Comparison of ENCODE assay signal across 8 cellular contexts in the genomic region with DNA sequence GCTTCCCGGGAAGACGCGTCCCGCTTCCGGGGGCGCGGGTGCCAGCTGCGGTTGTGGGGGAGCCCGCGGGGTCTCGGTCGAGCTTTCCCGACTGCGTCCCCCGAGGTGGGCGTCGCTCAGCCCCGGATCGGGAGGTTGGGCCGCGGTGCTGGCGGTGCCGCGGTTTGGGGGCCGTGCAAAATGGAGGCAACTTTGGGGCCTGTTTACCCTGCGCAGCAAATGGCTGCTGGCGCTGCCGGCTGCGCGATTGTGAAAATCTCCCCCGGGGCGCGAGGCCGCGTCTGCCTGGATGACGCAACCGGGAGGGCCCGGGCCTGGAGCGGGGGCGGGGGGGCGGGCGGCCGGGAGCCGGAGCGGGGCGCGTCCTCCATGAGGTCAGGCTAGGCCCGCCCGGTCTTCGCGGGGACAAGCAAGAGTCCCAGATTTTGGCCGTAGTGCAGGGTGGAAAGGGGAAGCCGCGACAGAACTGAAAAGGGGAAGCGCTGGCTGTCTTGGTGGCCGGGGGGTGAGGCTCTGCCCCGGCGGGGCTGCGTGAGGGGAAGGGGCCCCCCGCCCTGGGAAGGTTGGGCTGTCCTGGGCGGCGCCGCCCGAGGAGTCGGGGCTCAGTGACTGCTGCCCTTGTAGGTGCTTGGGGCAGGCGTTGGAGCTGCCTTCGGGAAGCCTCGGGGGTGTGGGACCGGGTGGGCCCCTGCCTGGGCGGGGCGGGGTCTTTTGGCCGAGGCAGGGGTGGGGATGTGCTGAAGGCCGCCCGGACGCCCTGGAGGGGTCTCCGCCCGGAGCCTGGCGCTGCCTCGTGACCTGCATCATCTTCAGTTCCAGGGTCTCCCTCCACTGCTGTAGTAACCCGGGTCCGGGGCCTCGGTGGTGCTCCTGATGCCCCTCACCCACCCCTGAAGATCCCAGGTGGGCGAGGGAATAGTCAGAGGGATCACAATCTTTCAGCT. TPM values are rescaled to one million over a fixed set of nuclear protein-coding genes. Genes with fewer than 3 reads are reported as not detected.
DNase-seq lines count a peak whose midpoint lies in the region; TF ChIP-seq lines count a peak whose summit lies in the region.

No MANE protein-coding gene starts in this region.

- H3K27ac ChIP-seq in Peyer's patch (peak overlapping the region; percentile 98 to 99 (median 98)), esophagus muscularis mucosa (replicated peaks in 1 of 4) (peak overlapping the region; percentile 99 to 100 (median 100))

- DNase-seq in NCI-H2081 (lab: John Stamatoyannopoulos, UW) = peak; percentile 69 to 73
- no peak for DNase-seq in NCI-H2081 treated with DMSO at 0.1 percent for 48 hours (lab: John Stamatoyannopoulos, UW)
- peak; percentile 70 to 90 (median 87) for DNase-seq in Peyer's patch
- peak; percentile 63 for DNase-seq in activated T-helper 1 cell treated with Interleukin-2 at 50 U/mL for 16 hours (ENCODE audit: low read depth)
- peak; percentile 97 for DNase-seq in esophagus muscularis mucosa (ENCODE audit: extremely low spot score)
- DNase-seq in stimulated activated CD8-positive, alpha-beta memory T cell treated with anti-CD3 and anti-CD28 coated beads, Interleukin-4, amount 100 ng/mL, for 4 hours (ENCODE audit: low read depth in 2 of 2, low spot score in 1 of 2) = peak; percentile 48 to 60
- DNase-seq in NCI-H82 treated with DMSO at 0.1 percent for 48 hours (lab: John Stamatoyannopoulos, UW; ENCODE audit: unreplicated experiment) = no peak

- TF ChIP-seq POLR2A in Peyer's patch (IDR thresholded peaks at IDR 0.05) (peak; percentile 47 to 69), esophagus muscularis mucosa (IDR thresholded peaks at IDR 0.05; ENCODE audit: low read depth) (peak; percentile 46)

- H3K36me3 ChIP-seq in Peyer's patch = peaks cover 0 to 19% (median 0%) of the 10 kb centered on the region in 3 donors
- peaks cover 17 to 31% (median 26%) of the 10 kb centered on the region in 4 donors for H3K36me3 ChIP-seq in esophagus muscularis mucosa
- H3K36me3 ChIP-seq in mucosa of stomach (ENCODE audit: control insufficient read depth, insufficient read depth, low read length) = no peaks in the 10 kb centered on the region

- peak overlapping the region; percentile 95 for H3K9ac ChIP-seq in mucosa of stomach (ENCODE audit: low read length)

- intact Hi-C loops in esophagus muscularis mucosa (cut with DNase I) = no loop called here

- no peaks in the 10 kb centered on the region for H3K9me3 ChIP-seq in Peyer's patch
- no peaks in the 10 kb centered on the region for H3K9me3 ChIP-seq in esophagus muscularis mucosa
- H3K9me3 ChIP-seq in mucosa of stomach (ENCODE audit: control insufficient read depth, low read length) = no peaks in the 10 kb centered on the region

- H3K4me1 ChIP-seq in Peyer's patch (peaks cover 11 to 55% (median 34%) of the 10 kb centered on the region in 4 donors), esophagus muscularis mucosa (peaks cover 50 to 74% (median 68%) of the 10 kb centered on the region in 4 donors), mucosa of stomach (ENCODE audit: control insufficient read depth, insufficient read depth, low read length) (peaks cover 56% of the 10 kb centered on the region)

- TF ChIP-seq CTCF in Peyer's patch (IDR thresholded peaks at IDR 0.05) (no peak), esophagus muscularis mucosa (IDR thresholded peaks at IDR 0.05) (peak in 1 of 3 experiments; percentile 4)

- H3K27me3 ChIP-seq in Peyer's patch (no peaks in the 10 kb centered on the region), esophagus muscularis mucosa (no peaks in the 10 kb centered on the region), mucosa of stomach (ENCODE audit: control insufficient read depth, insufficient read depth, low read length) (no peaks in the 10 kb centered on the region)

- H3K4me3 ChIP-seq in Peyer's patch (peak overlapping the region; percentile 87 to 98 (median 92)), esophagus muscularis mucosa (peak overlapping the region; percentile 82 to 100 (median 98)), mucosa of stomach (ENCODE audit: low read length) (peak overlapping the region; percentile 77)

- TF ChIP-seq EP300 in esophagus muscularis mucosa (IDR thresholded peaks at IDR 0.05) = no peak

- WGBS in esophagus muscularis mucosa = 2% methylated on average over 27 of the region's 83 CpGs

RNA-seq across cellular contexts. Expression of a gene that starts 11.1 kb away (rescaled TPM):
- total RNA-seq in Peyer's patch (1 to 10 TPM; 1.2 to 5.8 (median 2.6) TPM), esophagus muscularis mucosa (1 to 10 TPM in 3 of 4 donors, under 1 TPM in 1; 0.78 to 2.3 (median 1.3) TPM)

RNA-seq across cellular contexts. Expression of a gene that starts 14.6 kb away (rescaled TPM):
- total RNA-seq in Peyer's patch (not detected), esophagus muscularis mucosa (not detected)

RNA-seq across cellular contexts. Expression of a gene that starts 21.7 kb away (rescaled TPM):
- 1 to 10 TPM in 2 of 4 donors, under 1 TPM in 1, not detected in 1; 0.95 to 4.7 (median 1.6) TPM for total RNA-seq in Peyer's patch
- total RNA-seq in esophagus muscularis mucosa = 1 to 10 TPM in 3 of 4 donors, under 1 TPM in 1; 0.50 to 3.7 (median 1.3) TPM

RNA-seq across cellular contexts. Expression of a gene that starts 34.2 kb away (rescaled TPM):
- 100 to 1,000 TPM in 1 of 4 donors, 10 to 100 TPM in 3; 38.7 to 133 (median 72.3) TPM for total RNA-seq in Peyer's patch
- 10 to 100 TPM; 29.5 to 56.9 (median 35.3) TPM for total RNA-seq in esophagus muscularis mucosa

RNA-seq across cellular contexts. Expression of a gene that starts 34.7 kb away (rescaled TPM):
- total RNA-seq in Peyer's patch (100 to 1,000 TPM; 156 to 298 (median 227) TPM), esophagus muscularis mucosa (10 to 100 TPM; 41.9 to 69.8 (median 55.3) TPM)

Comparison
In these comparisons a context has a peak if more than half of its experiments do, and no peak if none do; other contexts are left out.
1. DNase-seq: peak in NCI-H2081 (2 of 2), Peyer's patch (3 of 3), activated T-helper 1 cell treated with Interleukin-2 at 50 U/mL for 16 hours (single experiment), esophagus muscularis mucosa (single experiment) and stimulated activated CD8-positive, alpha-beta memory T cell treated with anti-CD3 and anti-CD28 coated beads, Interleukin-4, amount 100 ng/mL, for 4 hours (2 of 2); none in NCI-H2081 treated with DMSO at 0.1 percent for 48 hours (single experiment) and NCI-H82 treated with DMSO at 0.1 percent for 48 hours (single experiment).
2. Peak in every context shown above with its lines, with median percentiles within 50 percentile points of each other: H3K4me3 ChIP-seq.